Comparison of ENCODE assay signal across 8 cellular contexts in the genomic region with DNA sequence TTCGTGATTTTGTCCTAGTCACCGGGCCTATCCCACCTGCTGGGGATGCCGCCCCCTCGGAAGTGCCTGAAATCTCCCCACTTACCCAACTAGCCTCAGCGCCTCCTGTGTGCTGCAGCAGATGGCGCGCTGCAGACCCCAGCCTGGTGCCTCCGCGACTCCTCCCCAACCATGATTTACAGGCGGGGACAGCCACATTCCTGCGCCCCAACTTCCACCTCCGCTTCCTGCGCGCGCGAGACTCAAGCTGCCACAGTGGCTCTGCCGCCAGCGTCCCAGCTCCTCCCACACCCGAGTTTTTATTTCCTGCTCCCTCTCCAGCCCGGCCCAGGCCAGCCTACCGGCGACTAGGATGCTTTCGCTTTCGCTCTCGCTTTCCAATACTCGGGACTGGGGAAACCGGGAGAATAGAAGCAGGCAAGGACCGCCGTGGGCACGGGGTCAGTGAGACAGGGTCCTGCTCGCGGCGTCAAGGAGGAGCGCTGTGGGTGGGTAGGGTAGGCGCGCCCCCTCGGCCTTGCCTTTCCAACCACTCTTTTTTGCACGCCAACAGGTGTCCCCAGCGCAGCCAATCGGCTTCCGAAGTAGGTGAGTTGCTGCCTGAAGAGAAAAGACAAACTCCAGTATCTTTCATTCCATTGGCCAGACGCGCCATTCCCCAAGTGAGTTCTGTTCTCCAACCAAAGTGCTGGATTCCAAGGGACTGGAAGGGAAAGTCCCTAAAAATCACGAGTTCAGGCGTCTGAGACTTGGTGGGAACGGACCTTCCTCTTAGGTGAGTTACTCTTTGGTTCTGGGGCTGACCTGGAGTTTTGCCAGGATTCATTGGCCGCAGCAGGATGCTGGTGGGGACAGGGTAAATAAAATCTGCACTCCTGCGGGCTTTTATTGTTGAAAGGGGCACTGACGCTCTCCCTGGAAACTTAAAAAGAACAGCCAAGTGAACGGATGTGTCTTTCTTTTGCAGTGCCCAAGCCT.
DNase-seq lines count a peak whose midpoint lies in the region; ATAC-seq and TF ChIP-seq lines count a peak whose summit lies in the region.

Gene FAM111A, plus strand, starts transcription at position 327 of the 978 bp plus-strand sequence. CDS start 6,017 bp downstream, outside the sequence.

- DNase-seq in AG08395 (ENCODE audit: low spot score) (peak; percentile 90), NCI-H2227 treated with DMSO at 0.1 percent for 48 hours (lab: John Stamatoyannopoulos, UW) (peak; percentile 93), coronary artery (ENCODE audit: low spot score) (peak; percentile 90)
- DNase-seq in activated CD4-positive, alpha-beta T cell treated with anti-CD3 and anti-CD28 coated beads for 48 hours = peak; percentile 87
- peak; percentile 34 to 75 (median 53) for DNase-seq in stimulated activated CD4-positive, alpha-beta T cell treated with anti-CD3 and anti-CD28 coated beads, Interleukin-1b, Interleukin-23, amount 100 ng/mL, for 24 hours (ENCODE audit: low read depth in 4 of 4, low spot score in 1 of 4)

- H3K27ac ChIP-seq in coronary artery (peak within 1 kb of the TSS; percentile 88 to 96), layer of hippocampus (ENCODE audit: low read depth, low read length) (peak within 1 kb of the TSS; percentile 40)

- no peaks in the 10 kb centered on the region for H3K27me3 ChIP-seq in layer of hippocampus (ENCODE audit: control insufficient read depth, insufficient read depth, low read length)

- no peak for TF ChIP-seq CTCF in coronary artery (IDR thresholded peaks at IDR 0.05)

- peak within 1 kb of the TSS; percentile 89 for H3K4me3 ChIP-seq in coronary artery

- peak; percentile 70 for ATAC-seq in GM18868 (IDR thresholded peaks at IDR 0.05; ENCODE audit: unreplicated experiment)
- ATAC-seq in HG03108 (IDR thresholded peaks at IDR 0.05; ENCODE audit: unreplicated experiment) = peak; percentile 68

Comparison
In these comparisons a context has a peak if more than half of its experiments do, and no peak if none do; other contexts are left out.
1. Peak in every context shown above with its lines: DNase-seq, ATAC-seq, H3K4me3 ChIP-seq and H3K27ac ChIP-seq.